In genomic region chr11:44901782-44902181, GRCh38 we compare ENCODE assay signal across 2 cellular contexts.
TF ChIP-seq lines count a peak whose summit lies in the region.

No MANE protein-coding gene starts in this region.

TF ChIP-seq in HEK293, 187 proteins besides CTCF, POLR2A, EP300 and RAD21:
- TF ChIP-seq ZNF768 (tag by site-specific recombination; IDR thresholded peaks at IDR 0.05) (0 out of 2 replicates have a peak, but pooled peaks have one; percentile 34), ZNF530 (tag by site-specific recombination; IDR thresholded peaks at IDR 0.05; ENCODE audit: low read depth) (no peak)

TF ChIP-seq in H1, 55 proteins besides CTCF, POLR2A, EP300 and RAD21:
- TF ChIP-seq KDM4A (IDR thresholded peaks at IDR 0.05; ENCODE audit: low read depth, low read length, severe bottlenecking): no peak
- no peak for TF ChIP-seq NRF1 (IDR thresholded peaks at IDR 0.05; ENCODE audit: low read depth, low read length)
- no peak for TF ChIP-seq POU5F1 (IDR thresholded peaks at IDR 0.05; ENCODE audit: low read depth, low read length)
